ENCODE assay signal across 12 cellular contexts in genomic region chr2:181311841-181312240, GRCh38.
DNase-seq lines count a peak whose midpoint lies in the region; ATAC-seq and TF ChIP-seq lines count a peak whose summit lies in the region.
"Had no signal": no experiment of that assay in that cellular context is flagged by ENCODE, and none has a peak within 500 bp of the region (broad histone marks: within the 10 kb centered on the region; RNA-seq: fewer than 3 reads in every experiment).

No MANE protein-coding gene starts in this region.

- peak; percentile 23 for ATAC-seq in left ventricle myocardium superior
- ATAC-seq in HG03175 (IDR thresholded peaks at IDR 0.05; ENCODE audit: unreplicated experiment): peak; percentile 19
- peak; percentile 20 for ATAC-seq in activated T-helper 17 cell treated with anti-CD3 and anti-CD28 coated beads, Interleukin-2, amount 50 U/mL, for 72 hours (replicated peaks)

- H3K27me3 Mint-ChIP-seq in activated T-helper 17 cell treated with anti-CD3 and anti-CD28 coated beads, Interleukin-2, amount 50 U/mL, for 72 hours: no peaks in the 10 kb centered on the region

- TF ChIP-seq EP300 in transverse colon (IDR thresholded peaks at IDR 0.05; ENCODE audit: low read depth): no peak

- no peaks in the 10 kb centered on the region for H3K36me3 ChIP-seq in transverse colon

- peaks cover 0 to 6% (median 0%) of the 10 kb centered on the region in 4 donors for H3K4me1 ChIP-seq in transverse colon

- TF ChIP-seq CTCF in transverse colon (IDR thresholded peaks at IDR 0.05): no peak

- H3K4me3 ChIP-seq in transverse colon: no peak overlapping the region

- H3K4me1 Mint-ChIP-seq in activated T-helper 17 cell treated with anti-CD3 and anti-CD28 coated beads, Interleukin-2, amount 50 U/mL, for 72 hours: peaks cover 38% of the 10 kb centered on the region

- in situ Hi-C loops in transverse colon (cut with MboI; ENCODE audit: low pct_ligation_motif_present in 1 of 4, low pct_unique_long_range_greater_than_20kb in 1 of 4, low sequenced_read_pairs in 3 of 4): no loop called here

- DNase-seq in left ventricle myocardium superior (no peak), cardiac septum (ENCODE audit: low spot score) (no peak), transverse colon (peak; percentile 32), hepatic stellate cell (ENCODE audit: low spot score) (no peak), NCI-H1694 (lab: John Stamatoyannopoulos, UW) (no peak), A172 (ENCODE audit: low spot score) (no peak)
- DNase-seq: C1 segment of cervical spinal cord; central memory CD4-positive, alpha-beta T cell; glutamatergic neuron; NCI-H524 treated with DMSO at 0.1 percent for 48 hours had no signal

- no peaks in the 10 kb centered on the region for H3K9me3 Mint-ChIP-seq in activated T-helper 17 cell treated with anti-CD3 and anti-CD28 coated beads, Interleukin-2, amount 50 U/mL, for 72 hours

- peak overlapping the region; percentile 36 to 68 (median 62) for H3K27ac ChIP-seq in transverse colon

- intact Hi-C loops in left ventricle myocardium superior (cut with micrococcal nuclease) (no loop called here), cardiac septum (cut with DNase I) (no loop called here), transverse colon (cut with DNase I; ENCODE audit: low total_unique reads) (no loop called here)

- no peaks in the 10 kb centered on the region for H3K9me3 ChIP-seq in transverse colon

- H3K4me3 Mint-ChIP-seq in activated T-helper 17 cell treated with anti-CD3 and anti-CD28 coated beads, Interleukin-2, amount 50 U/mL, for 72 hours: peak overlapping the region; percentile 72

- TF ChIP-seq POLR2A in transverse colon (IDR thresholded peaks at IDR 0.05): no peak

- H3K27ac Mint-ChIP-seq in activated T-helper 17 cell treated with anti-CD3 and anti-CD28 coated beads, Interleukin-2, amount 50 U/mL, for 72 hours: peak overlapping the region; percentile 93

- no peaks in the 10 kb centered on the region for H3K27me3 ChIP-seq in transverse colon

- no peaks in the 10 kb centered on the region for H3K36me3 Mint-ChIP-seq in activated T-helper 17 cell treated with anti-CD3 and anti-CD28 coated beads, Interleukin-2, amount 50 U/mL, for 72 hours (ENCODE audit: low read depth)

- 71 to 78% methylated on average over 4 of the region's 4 CpGs for WGBS in transverse colon (ENCODE audit: low coverage in 1 of 2), 2 donors
